Comparison of ENCODE assay signal across 20 cellular contexts in the genomic region with DNA sequence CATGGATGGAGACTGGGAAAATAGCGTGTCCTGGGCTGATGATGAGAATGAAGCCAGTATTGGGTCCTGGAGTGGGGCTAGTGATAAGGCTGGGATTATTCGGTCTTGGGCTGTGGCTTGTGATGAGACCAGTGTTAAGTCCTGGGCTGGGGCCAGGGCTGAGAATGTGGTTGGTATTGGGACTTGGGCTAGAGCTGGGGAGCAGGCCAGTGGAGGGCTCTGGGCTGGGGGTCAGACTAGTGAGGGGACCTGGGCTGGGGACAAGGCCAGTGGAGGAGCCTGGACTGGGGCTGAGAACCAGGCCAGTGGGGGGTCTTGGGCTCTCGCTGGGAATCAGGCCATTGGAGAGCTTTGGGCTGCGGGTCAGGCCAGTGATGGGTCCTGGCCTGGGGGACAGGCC. TPM values are rescaled to one million over a fixed set of nuclear protein-coding genes. Genes with fewer than 3 reads are reported as not detected.
DNase-seq lines count a peak whose midpoint lies in the region; ATAC-seq and TF ChIP-seq lines count a peak whose summit lies in the region.
"Had no signal": no experiment of that assay in that cellular context is flagged by ENCODE, and none has a peak within 500 bp of the region (broad histone marks: within the 10 kb centered on the region; RNA-seq: fewer than 3 reads in every experiment).

No MANE protein-coding gene starts in this region.

- peaks cover 2% of the 10 kb centered on the region for H3K36me3 Mint-ChIP-seq in T-helper 2 cell treated with Interferon-gamma antibody and Interleukin-4, amounts not matched to agents 5 μg/mL and 100 μg/mL, for 36 hours (ENCODE audit: low read depth)

- no peak overlapping the region for H3K4me3 Mint-ChIP-seq in T-helper 2 cell treated with Interferon-gamma antibody and Interleukin-4, amounts not matched to agents 5 μg/mL and 100 μg/mL, for 36 hours
- H3K4me3 Mint-ChIP-seq: B cell; CD4-positive, alpha-beta T cell; CD8-positive, alpha-beta T cell had no signal

- no peak overlapping the region for H3K4me2 ChIP-seq in SK-N-SH
- H3K4me2 ChIP-seq in osteoblast (ENCODE audit: insufficient read depth, low read length): no peak overlapping the region
- H3K4me2 ChIP-seq: A549; BLaER1 treated with 17β-estradiol and CSF1 and Interleukin-3, amounts not matched to agents 10 nM and 100 nM had no signal

- H3K4me1 Mint-ChIP-seq in T-helper 2 cell treated with Interferon-gamma antibody and Interleukin-4, amounts not matched to agents 5 μg/mL and 100 μg/mL, for 36 hours (ENCODE audit: low read depth): no peaks in the 10 kb centered on the region
- H3K4me1 Mint-ChIP-seq: B cell had no signal

- no peak for ATAC-seq in SK-N-SH treated with all-trans-retinoic acid at 6 μM for 48 hours
- ATAC-seq: A549; CD8-positive, alpha-beta T cell; GM12878 had no signal

- H3K9me2 ChIP-seq in SK-N-SH: no peaks in the 10 kb centered on the region

- H3K27ac Mint-ChIP-seq in T-helper 2 cell treated with Interferon-gamma antibody and Interleukin-4, amounts not matched to agents 5 μg/mL and 100 μg/mL, for 36 hours: no peak overlapping the region
- H3K27ac Mint-ChIP-seq: B cell; CD4-positive, alpha-beta T cell; CD8-positive, alpha-beta T cell had no signal

- H3K79me2 ChIP-seq in SK-N-SH (ENCODE audit: insufficient read depth): no peaks in the 10 kb centered on the region
- no peaks in the 10 kb centered on the region for H3K79me2 ChIP-seq in osteoblast (ENCODE audit: insufficient read depth, low read length)

- CTCF ChIA-PET in SK-N-SH (lab: Yijun Ruan, JAX): no interaction called here

- TF ChIP-seq CTCF in SK-N-SH (IDR thresholded peaks at IDR 0.05): no peak
- no peak for TF ChIP-seq CTCF in osteoblast (IDR thresholded peaks at IDR 0.05; ENCODE audit: extremely low read depth, low read depth, low read length)

- no peak overlapping the region for H2AFZ ChIP-seq in SK-N-SH (ENCODE audit: low read depth)
- H2AFZ ChIP-seq in osteoblast (ENCODE audit: low read length): no peak overlapping the region

- H3K9me3 ChIP-seq in SK-N-SH (no peaks in the 10 kb centered on the region), osteoblast (ENCODE audit: low read depth, low read length) (no peaks in the 10 kb centered on the region)
- H3K9me3 ChIP-seq: A549, Caco-2 had no signal

- no peaks in the 10 kb centered on the region for H3K9me3 Mint-ChIP-seq in T-helper 2 cell treated with Interferon-gamma antibody and Interleukin-4, amounts not matched to agents 5 μg/mL and 100 μg/mL, for 36 hours
- H3K9me3 Mint-ChIP-seq: CD4-positive, alpha-beta T cell; CD8-positive, alpha-beta T cell had no signal

- DNase-seq in SK-N-SH (peak; percentile 6), H7 (peak; percentile 9), osteoblast (ENCODE audit: insufficient read length, low spot score, missing footprints) (peak; percentile 76), GM03348 (ENCODE audit: low spot score) (no peak)
- no peak for DNase-seq in T-helper 2 cell treated with Interferon-gamma antibody and Interleukin-4, amounts not matched to agents 5 μg/mL and 100 μg/mL, for 36 hours (ENCODE audit: low spot score)
- DNase-seq: AML-193; Caco-2; Calu3; CD4-positive, alpha-beta T cell; CD8-positive, alpha-beta T cell; DMS79 treated with DMSO at 0.1 percent for 48 hours; GF-D8 had no signal

- TF ChIP-seq EP300 in SK-N-SH (IDR thresholded peaks at IDR 0.05; ENCODE audit: borderline replicate concordance in 1 of 2, low read depth in 1 of 2, low read length in 1 of 2): no peak

- H3K27ac ChIP-seq in SK-N-SH (ENCODE audit: low read depth in 2 of 2, low read length in 1 of 2) (no peak overlapping the region), osteoblast (ENCODE audit: low read depth, low read length) (no peak overlapping the region)
- H3K27ac ChIP-seq: 22Rv1; A549; BLaER1 treated with 17β-estradiol and CSF1 and Interleukin-3, amounts not matched to agents 10 nM and 100 nM; C4-2B had no signal

- H3K36me3 ChIP-seq in SK-N-SH (replicated peaks in 1 of 2; ENCODE audit: control insufficient read depth in 1 of 2, insufficient read depth in 2 of 2, low read length in 1 of 2): peaks cover 2 to 5% of the 10 kb centered on the region in 2 experiments
- no peaks in the 10 kb centered on the region; the same call in none of the 2 replicates for H3K36me3 ChIP-seq in H7 (replicated peaks; ENCODE audit: control insufficient read depth, insufficient read depth, low read length)
- H3K36me3 ChIP-seq in osteoblast (ENCODE audit: insufficient read depth, low read length): peaks cover 8% of the 10 kb centered on the region
- H3K36me3 ChIP-seq: BLaER1 treated with 17β-estradiol and CSF1 and Interleukin-3, amounts not matched to agents 10 nM and 100 nM had no signal

- no peak overlapping the region for H3K9ac ChIP-seq in SK-N-SH
- H3K9ac ChIP-seq: BLaER1 treated with 17β-estradiol and CSF1 and Interleukin-3, amounts not matched to agents 10 nM and 100 nM had no signal

- H3K27me3 Mint-ChIP-seq in T-helper 2 cell treated with Interferon-gamma antibody and Interleukin-4, amounts not matched to agents 5 μg/mL and 100 μg/mL, for 36 hours (ENCODE audit: low read depth): no peaks in the 10 kb centered on the region
- H3K27me3 Mint-ChIP-seq: CD4-positive, alpha-beta T cell had no signal

- H3K4me1 ChIP-seq in SK-N-SH (ENCODE audit: control insufficient read depth in 1 of 2, insufficient read depth in 2 of 2, low read depth in 1 of 2, low read length in 1 of 2) (no peaks in the 10 kb centered on the region; a peak in 1 of 4 replicates), osteoblast (ENCODE audit: insufficient read depth, low read length) (no peaks in the 10 kb centered on the region)
- H3K4me1 ChIP-seq: A549; BLaER1 treated with 17β-estradiol and CSF1 and Interleukin-3, amounts not matched to agents 10 nM and 100 nM; Caco-2 had no signal

- POLR2A ChIA-PET in SK-N-SH (lab: Yijun Ruan, JAX): no interaction called here

- H3K4me3 ChIP-seq in SK-N-SH (ENCODE audit: low read depth in 2 of 2, low read length in 1 of 2) (no peak overlapping the region), H7 (ENCODE audit: insufficient read depth, low read depth, low read length) (no peak overlapping the region), osteoblast (ENCODE audit: insufficient read depth, low read length) (no peak overlapping the region)
- H3K4me3 ChIP-seq: A549; BLaER1 treated with 17β-estradiol and CSF1 and Interleukin-3, amounts not matched to agents 10 nM and 100 nM; GM12878 had no signal

- TF ChIP-seq RAD21 in SK-N-SH (IDR thresholded peaks at IDR 0.05; ENCODE audit: low read length): no peak

- no peaks in the 10 kb centered on the region for H3F3A ChIP-seq in SK-N-SH (replicated peaks; ENCODE audit: insufficient read depth)

- H3K27me3 ChIP-seq in SK-N-SH (ENCODE audit: insufficient read depth) (no peaks in the 10 kb centered on the region), H7 (ENCODE audit: control insufficient read depth, insufficient read depth, low read length) (no peaks in the 10 kb centered on the region), osteoblast (ENCODE audit: insufficient read depth, low read length) (no peaks in the 10 kb centered on the region)
- H3K27me3 ChIP-seq: BLaER1 treated with 17β-estradiol and CSF1 and Interleukin-3, amounts not matched to agents 10 nM and 100 nM had no signal

- H4K20me1 ChIP-seq in SK-N-SH (ENCODE audit: insufficient read depth) (no peaks in the 10 kb centered on the region), osteoblast (ENCODE audit: insufficient read depth, low read length) (peaks cover 3% of the 10 kb centered on the region)
- H4K20me1 ChIP-seq: BLaER1 treated with 17β-estradiol and CSF1 and Interleukin-3, amounts not matched to agents 10 nM and 100 nM had no signal

- WGBS in SK-N-SH (ENCODE audit: low lambda C conversion rate): 29% methylated on average over 1 of the region's 4 CpGs

TF ChIP-seq in SK-N-SH, 30 proteins besides CTCF, POLR2A, EP300 and RAD21:
- TF ChIP-seq FOXJ3 (CRISPR knock-in tag; IDR thresholded peaks at IDR 0.05): no peak
- no peak for TF ChIP-seq MEF2A (IDR thresholded peaks at IDR 0.05; ENCODE audit: borderline replicate concordance, low read depth)
- no peak for TF ChIP-seq POLR2AphosphoS5 (IDR thresholded peaks at IDR 0.05; ENCODE audit: low read depth, low read length)
- no peak for TF ChIP-seq NFIC (IDR thresholded peaks at IDR 0.05; ENCODE audit: borderline replicate concordance)
- no peak for TF ChIP-seq ELF1 (IDR thresholded peaks at IDR 0.05)
- TF ChIP-seq FOSL2 (IDR thresholded peaks at IDR 0.05; ENCODE audit: borderline replicate concordance, low read depth): no peak
- TF ChIP-seq SIN3A (IDR thresholded peaks at IDR 0.05; ENCODE audit: borderline replicate concordance, low read depth, low read length): no peak
- no peak for TF ChIP-seq NRF1 (IDR thresholded peaks at IDR 0.05; ENCODE audit: low read depth, low read length)
- TF ChIP-seq TEAD4 (IDR thresholded peaks at IDR 0.05; ENCODE audit: borderline replicate concordance, insufficient read depth): no peak
- no peak for TF ChIP-seq YY1 (IDR thresholded peaks at IDR 0.05; ENCODE audit: low read depth)

TF ChIP-seq in SK-N-SH treated with all-trans-retinoic acid at 6 μM for 48 hours, 23 proteins besides CTCF, POLR2A, EP300 and RAD21:
- TF ChIP-seq ISL1 (CRISPR knock-in tag; IDR thresholded peaks at IDR 0.05) (no peak), ZFP30 (CRISPR knock-in tag; IDR thresholded peaks at IDR 0.05) (no peak), SNAI2 (CRISPR knock-in tag; IDR thresholded peaks at IDR 0.05) (no peak), GLIS3 (CRISPR knock-in tag; IDR thresholded peaks at IDR 0.05) (no peak), CSDC2 (CRISPR knock-in tag; IDR thresholded peaks at IDR 0.05) (no peak)

RNA-seq across cellular contexts. Expression of gene ARMCX4, which starts 6.7 kb away (rescaled TPM):
- polyA plus RNA-seq in SK-N-SH (2012; rRNA removed): 3.7 and 3.8 TPM in 2 replicates
- 2.4 and 2.7 TPM in 2 replicates for polyA plus RNA-seq in SK-N-SH (2012; cell fraction: cytosol; rRNA removed)
- 11.3 and 17.8 TPM in 2 replicates for polyA plus RNA-seq in SK-N-SH (2012; cell fraction: nucleus; rRNA removed)
- 2.1 and 7.5 TPM in 2 replicates for total RNA-seq in H7 (2014; rRNA removed; shearing (Covaris generic))
- total RNA-seq in osteoblast: 5.0 and 5.1 TPM in 2 replicates
- total RNA-seq: A172 had no signal

RNA-seq across cellular contexts. Expression of gene ARMCX1, which starts 58.4 kb away (rescaled TPM):
- 9.2 and 9.7 TPM in 2 replicates for polyA plus RNA-seq in SK-N-SH (2012; rRNA removed)
- 9.7 and 10.2 TPM in 2 replicates for polyA plus RNA-seq in SK-N-SH (2012; cell fraction: cytosol; rRNA removed)
- polyA plus RNA-seq in SK-N-SH (2012; cell fraction: nucleus; rRNA removed): 10.7 and 12.5 TPM in 2 replicates
- total RNA-seq in H7 (2014; rRNA removed; shearing (Covaris generic)): 27.0 and 33.0 TPM in 2 replicates
- total RNA-seq in osteoblast: 67.7 and 70.1 TPM in 2 replicates
- total RNA-seq: Caco-2, GM12878 had no signal

Comparison
In these comparisons a context has a peak if more than half of its experiments do, and no peak if none do; other contexts are left out.
1. DNase-seq: peak in SK-N-SH (single experiment), H7 (single experiment) and osteoblast (single experiment); none in T-helper 2 cell treated with Interferon-gamma antibody and Interleukin-4, amounts not matched to agents 5 μg/mL and 100 μg/mL, for 36 hours (single experiment) and GM03348 (single experiment).